Comparison of ENCODE assay signal across 11 cellular contexts in the genomic region with DNA sequence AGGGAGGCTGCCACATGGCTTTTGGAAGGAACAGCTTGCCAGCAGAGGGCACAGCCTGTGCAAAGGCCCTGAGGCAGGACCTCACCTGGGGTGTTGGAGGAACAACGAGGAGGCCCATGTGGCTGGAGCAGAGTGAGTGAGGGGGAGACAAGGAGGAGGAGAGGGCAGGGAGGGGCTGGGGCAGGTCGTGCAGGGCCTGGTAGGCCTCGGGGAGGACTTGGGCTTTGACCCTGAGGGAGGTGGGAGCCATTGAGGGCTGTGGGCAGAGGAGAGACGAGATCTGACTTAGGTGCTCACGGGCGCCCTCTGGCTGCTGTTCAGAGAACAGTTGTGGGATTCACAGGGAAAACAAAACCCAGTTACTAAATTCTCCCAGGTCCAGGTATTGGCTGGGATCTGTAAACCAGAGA. TPM values are rescaled to one million over a fixed set of nuclear protein-coding genes. Genes with fewer than 3 reads are reported as not detected.
DNase-seq lines count a peak whose midpoint lies in the region; ATAC-seq and TF ChIP-seq lines count a peak whose summit lies in the region.
"Had no signal": no experiment of that assay in that cellular context is flagged by ENCODE, and none has a peak within 500 bp of the region (broad histone marks: within the 10 kb centered on the region; RNA-seq: fewer than 3 reads in every experiment).

No MANE protein-coding gene starts in this region.

- H3K9ac ChIP-seq in NT2/D1 (ENCODE audit: insufficient read length, low read depth) = no peak overlapping the region

- 29 to 45% (median 37%) methylated on average over 6 of the region's 6 CpGs for WGBS in adrenal gland, 4 donors

- H3K4me1 ChIP-seq in NT2/D1 (ENCODE audit: insufficient read depth, insufficient read length) (peaks cover 6% of the 10 kb centered on the region), adrenal gland (replicated peaks in 1 of 2) (no peaks in the 10 kb centered on the region)

- H3K4me3 Mint-ChIP-seq in naive B cell = no peak overlapping the region
- H3K4me3 Mint-ChIP-seq: activated B cell treated with CpG ODN at 0.5 μM for 24 hours had no signal

- peak; percentile 10 to 48 (median 36) for TF ChIP-seq CTCF in adrenal gland (IDR thresholded peaks at IDR 0.05)

- no peak overlapping the region for H3K4me3 ChIP-seq in NT2/D1 (ENCODE audit: insufficient read length, low read depth)
- no peak overlapping the region for H3K4me3 ChIP-seq in adrenal gland

- H3K36me3 Mint-ChIP-seq in naive B cell = peaks cover 0 to 18% of the 10 kb centered on the region in 2 donors

- H3K9me3 Mint-ChIP-seq in naive B cell = peaks cover 3 to 23% (median 12%) of the 10 kb centered on the region in 7 donors

- H3K9me3 ChIP-seq in NT2/D1 (ENCODE audit: insufficient read depth, low read length) (peaks cover 24% of the 10 kb centered on the region; the same call in 1 of the 2 replicates), adrenal gland (replicated peaks in 1 of 3) (peaks cover 0 to 8% (median 0%) of the 10 kb centered on the region in 3 donors)
- H3K9me3 ChIP-seq: neutrophil had no signal

- TF ChIP-seq POLR2A in adrenal gland (IDR thresholded peaks at IDR 0.05) = no peak

- H3K27me3 Mint-ChIP-seq in naive B cell = peaks cover 19 to 57% (median 49%) of the 10 kb centered on the region in 3 donors

- H3K36me3 ChIP-seq in NT2/D1 (ENCODE audit: insufficient read depth, insufficient read length, low read length) (no peaks in the 10 kb centered on the region), adrenal gland (replicated peaks in 1 of 2) (no peaks in the 10 kb centered on the region)
- H3K36me3 ChIP-seq: neutrophil had no signal

- peak overlapping the region in 1 of 6 donors; percentile 4 for H3K27ac Mint-ChIP-seq in naive B cell
- H3K27ac Mint-ChIP-seq: activated B cell treated with CpG ODN at 0.5 μM for 24 hours had no signal

- ATAC-seq in naive B cell (ENCODE audit: low read depth in 2 of 2) (no peak), HG03354 (IDR thresholded peaks at IDR 0.05; ENCODE audit: poor library complexity, severe bottlenecking, unreplicated experiment) (no peak), GM18517 (IDR thresholded peaks at IDR 0.05; ENCODE audit: unreplicated experiment) (no peak)

- intact Hi-C loops in adrenal gland (cut with DNase I) = loop anchor here in 1 of 2 donors (10.0 kb wide), 1 partner anchor 436 kb away; no protein-coding TSS in a partner anchor

- no peaks in the 10 kb centered on the region for H3K4me1 Mint-ChIP-seq in naive B cell
- H3K4me1 Mint-ChIP-seq: activated B cell treated with CpG ODN at 0.5 μM for 24 hours had no signal

- H3K27me3 ChIP-seq in NT2/D1 (ENCODE audit: insufficient read depth, insufficient read length) (peaks cover 2% of the 10 kb centered on the region), adrenal gland (peaks cover 11% of the 10 kb centered on the region)

- peak; percentile 13 for DNase-seq in NCI-H1436 (lab: John Stamatoyannopoulos, UW)
- DNase-seq in NCI-H1436 treated with DMSO at 0.1 percent for 48 hours (lab: John Stamatoyannopoulos, UW) = no peak
- peak; percentile 35 for DNase-seq in NT2/D1 (ENCODE audit: low read depth, low spot score)
- peak in 6 of 7 donors; percentile 18 to 58 (median 25) for DNase-seq in adrenal gland
- DNase-seq in naive B cell = peak; percentile 2
- DNase-seq in AML-193 (lab: John Stamatoyannopoulos, UW) = no peak
- DNase-seq: activated B cell treated with CpG ODN at 0.5 μM for 24 hours had no signal

- H3K27ac ChIP-seq in adrenal gland = no peak overlapping the region
- H3K27ac ChIP-seq: C4-2B, neutrophil had no signal

RNA-seq across cellular contexts. Expression of gene ZNRF4, which starts 25.2 kb away (rescaled TPM):
- total RNA-seq in adrenal gland = not detected
- polyA plus RNA-seq in adrenal gland (not detected), naive B cell (ENCODE audit: low read depth in 6 of 6) (not detected)
- total RNA-seq: activated B cell treated with CpG ODN at 0.5 μM for 24 hours had no signal

Comparison
In these comparisons a context has a peak if more than half of its experiments do, and no peak if none do; other contexts are left out.
1. DNase-seq: peak in NCI-H1436 (single experiment), NT2/D1 (single experiment), adrenal gland (6 of 7) and naive B cell (single experiment); none in NCI-H1436 treated with DMSO at 0.1 percent for 48 hours (single experiment) and AML-193 (0 of 2).